8 cellular contexts compared by ENCODE assay signal in the genomic region with DNA sequence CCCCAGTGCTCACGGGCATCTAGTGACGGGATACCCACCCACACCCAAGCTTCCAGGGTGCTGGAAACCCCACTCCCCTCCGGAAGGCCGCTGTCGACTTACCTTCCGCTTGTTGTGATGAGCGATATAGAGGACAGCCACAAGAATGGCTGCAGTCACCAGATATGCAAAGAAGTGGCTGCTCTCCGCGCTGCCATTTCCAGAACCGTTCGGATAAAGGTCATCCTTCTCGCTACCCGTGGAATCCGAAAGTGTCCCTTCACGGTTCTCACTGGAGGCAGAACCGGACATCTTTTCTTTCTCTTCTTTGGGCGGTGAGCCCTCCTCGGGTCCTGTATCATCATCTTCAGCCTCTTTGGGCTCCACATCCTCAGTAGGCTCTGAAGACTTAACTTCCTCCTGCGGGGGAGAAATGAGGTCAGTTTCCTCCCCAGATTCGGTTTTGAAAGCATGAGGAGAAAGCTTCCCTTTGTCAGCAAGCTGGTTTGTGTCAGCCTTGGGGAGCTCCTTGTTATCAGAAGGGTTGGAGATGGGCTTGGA. TPM values are rescaled to one million over a fixed set of nuclear protein-coding genes. Genes with fewer than 3 reads are reported as not detected.
DNase-seq lines count a peak whose midpoint lies in the region; ATAC-seq, FAIRE-seq and TF ChIP-seq lines count a peak whose summit lies in the region.

No MANE protein-coding gene starts in this region.

- WGBS in neuronal stem cell (ENCODE audit: extremely low coverage in 2 of 2, insufficient read length in 2 of 2, insufficient replicate concordance in 1 of 2), 2 donors: no CpG with 5 or more reads among the region's 20 CpGs

- no peak overlapping the region for H2BK15ac ChIP-seq in neuronal stem cell (ENCODE audit: low read length)

- H3K27ac Mint-ChIP-seq in Calu3 (ENCODE audit: unreplicated experiment): peak overlapping the region; percentile 95

- no peak overlapping the region for H3K18ac ChIP-seq in neuronal stem cell (ENCODE audit: low read length)

- peaks cover 8% of the 10 kb centered on the region for H3K4me1 Mint-ChIP-seq in Calu3 (ENCODE audit: low read depth, unreplicated experiment)

- peak overlapping the region; percentile 89 for H3K4me3 Mint-ChIP-seq in Calu3 (ENCODE audit: low read depth, unreplicated experiment)

- TF ChIP-seq CTCF in Calu3 (IDR thresholded peaks at IDR 0.05; ENCODE audit: unreplicated experiment) (no peak), Loucy (conservative IDR thresholded peaks at IDR 0.05; ENCODE audit: low read length) (no peak), endothelial cell of umbilical vein (IDR thresholded peaks at IDR 0.05; ENCODE audit: extremely low read depth in 1 of 2, insufficient read depth in 1 of 2, low read depth in 1 of 2, low read length in 2 of 2) (no peak)

- peak overlapping the region; percentile 90 for H3K9ac ChIP-seq in Loucy (ENCODE audit: low read depth, low read length, poor library complexity, severe bottlenecking)
- H3K9ac ChIP-seq in endothelial cell of umbilical vein (replicated peaks; ENCODE audit: extremely low read depth, insufficient read depth, low read length): peak overlapping the region; percentile 98
- no peak overlapping the region for H3K9ac ChIP-seq in neuronal stem cell (ENCODE audit: low read depth, low read length, poor library complexity)

- peak overlapping the region; percentile 82 for H3K4me3 ChIP-seq in Loucy (ENCODE audit: low read length, poor library complexity, severe bottlenecking)
- peak overlapping the region; percentile 80 to 94 (median 82) for H3K4me3 ChIP-seq in endothelial cell of umbilical vein (replicated peaks in 1 of 3; ENCODE audit: insufficient read depth in 1 of 3, low read depth in 1 of 3, low read length in 3 of 3)
- H3K4me3 ChIP-seq in neuronal stem cell (ENCODE audit: low read length in 2 of 2): peak overlapping the region; percentile 74 to 93

- H3K79me1 ChIP-seq in neuronal stem cell (ENCODE audit: low read depth, low read length): peaks cover 9% of the 10 kb centered on the region

- no peak for DNase-seq in Calu3
- DNase-seq in activated CD4-positive, alpha-beta T cell treated with anti-CD3 and anti-CD28 coated beads, Interleukin-2, amount 50 U/mL, for 24 hours (ENCODE audit: low read depth in 1 of 2, low spot score in 1 of 2): peak; percentile 24 to 32
- DNase-seq in endothelial cell of umbilical vein (ENCODE audit: low read depth, low spot score): peak; percentile 49
- no peak for DNase-seq in neuronal stem cell (ENCODE audit: low spot score)
- no peak for DNase-seq in hepatic stellate cell (ENCODE audit: low spot score)
- no peak for DNase-seq in NCI-H510A (lab: John Stamatoyannopoulos, UW)

- peak; percentile 86 for FAIRE-seq in endothelial cell of umbilical vein (lab: Jason Lieb, UNC)

- H3K4me2 ChIP-seq in Loucy (ENCODE audit: low read depth, low read length, poor library complexity, severe bottlenecking) (peak overlapping the region; percentile 98), endothelial cell of umbilical vein (ENCODE audit: insufficient read depth, low read length) (peak overlapping the region; percentile 99), neuronal stem cell (ENCODE audit: insufficient read depth, low read length, poor library complexity, severe bottlenecking) (peak overlapping the region; percentile 95)

- no peaks in the 10 kb centered on the region for H3K9me2 ChIP-seq in Loucy (replicated peaks; ENCODE audit: low read depth, low read length)

- no peak overlapping the region for H2AK5ac ChIP-seq in neuronal stem cell (ENCODE audit: low read depth, low read length)

- H3K9me1 ChIP-seq in endothelial cell of umbilical vein (replicated peaks; ENCODE audit: control insufficient read depth, extremely low read depth, insufficient read depth, low read length): no peaks in the 10 kb centered on the region

- H2BK120ac ChIP-seq in neuronal stem cell (ENCODE audit: low read depth, low read length): no peak overlapping the region

- peaks cover 32% of the 10 kb centered on the region; the same call in 1 of the 2 replicates for H3K36me3 ChIP-seq in Loucy (ENCODE audit: insufficient read depth, low read length)
- H3K36me3 ChIP-seq in endothelial cell of umbilical vein (ENCODE audit: control insufficient read depth in 2 of 2, extremely low read depth in 1 of 2, insufficient read depth in 2 of 2, low read length in 2 of 2): peaks cover 14 to 21% of the 10 kb centered on the region in 2 experiments
- H3K36me3 ChIP-seq in neuronal stem cell (replicated peaks in 1 of 2; ENCODE audit: control insufficient read depth in 2 of 2, insufficient read depth in 2 of 2, low read length in 2 of 2): peaks cover 17 to 57% of the 10 kb centered on the region in 2 donors

- intact Hi-C loops in Calu3 (cut with micrococcal nuclease; ENCODE audit: unreplicated experiment): no loop called here
- intact Hi-C loops in endothelial cell of umbilical vein (cut with micrococcal nuclease): loop anchor here (5.0 kb wide), 1 partner anchor 211 kb away; a partner anchor contains a TSS

- no peak overlapping the region for H3K14ac ChIP-seq in neuronal stem cell (ENCODE audit: low read length)

- H3F3A ChIP-seq in Loucy (ENCODE audit: low read depth): no peaks in the 10 kb centered on the region

- no peaks in the 10 kb centered on the region for H3K9me3 Mint-ChIP-seq in Calu3 (ENCODE audit: low read depth, unreplicated experiment)

- peak overlapping the region; percentile 50 for H3K27ac ChIP-seq in endothelial cell of umbilical vein (ENCODE audit: insufficient read depth, low read depth, low read length)
- H3K27ac ChIP-seq in neuronal stem cell (replicated peaks; ENCODE audit: low read length): no peak overlapping the region

- H2BK12ac ChIP-seq in neuronal stem cell (ENCODE audit: low read length): no peak overlapping the region

- dilution Hi-C loops in endothelial cell of umbilical vein (cut with MboI; ENCODE audit: extremely low pct_ligation_motif_present, low sequenced_read_pairs): no loop called here

- H3K27me3 ChIP-seq in Loucy (ENCODE audit: insufficient read depth, low read length, poor library complexity, severe bottlenecking): no peaks in the 10 kb centered on the region
- H3K27me3 ChIP-seq in endothelial cell of umbilical vein (ENCODE audit: control insufficient read depth in 2 of 2, insufficient read depth in 2 of 2, low read length in 2 of 2): no peaks in the 10 kb centered on the region
- H3K27me3 ChIP-seq in neuronal stem cell (ENCODE audit: control insufficient read depth in 3 of 3, insufficient read depth in 3 of 3, low read depth in 1 of 3, low read length in 3 of 3): no peaks in the 10 kb centered on the region

- BruUV-seq in Calu3 (replicated peaks; lab: Mats Ljungman, UMichigan) (TSS peak; percentile 43), endothelial cell of umbilical vein (replicated peaks; lab: Mats Ljungman, UMichigan) (no TSS peak)

- no peak overlapping the region for H3K23ac ChIP-seq in neuronal stem cell (ENCODE audit: low read depth, low read length, poor library complexity)

- peaks cover 47% of the 10 kb centered on the region for H3K4me1 ChIP-seq in Loucy (ENCODE audit: insufficient read depth, low read length, poor library complexity, severe bottlenecking)
- peaks cover 29% of the 10 kb centered on the region for H3K4me1 ChIP-seq in endothelial cell of umbilical vein (ENCODE audit: control insufficient read depth, extremely low read depth, insufficient read depth, low read length)
- H3K4me1 ChIP-seq in neuronal stem cell (ENCODE audit: control insufficient read depth in 2 of 2, insufficient read depth in 1 of 2, low read depth in 1 of 2, low read length in 2 of 2): peaks cover 12 to 20% of the 10 kb centered on the region in 2 donors

- no peak overlapping the region for H3K4ac ChIP-seq in neuronal stem cell (ENCODE audit: low read length)

- POLR2A ChIA-PET in endothelial cell of umbilical vein (lab: Charles Lee): interaction anchor here (0.6 kb wide), 1 partner anchor 28 kb away, joined by 3 read pairs; a partner anchor contains a TSS

- H4K8ac ChIP-seq in neuronal stem cell (ENCODE audit: low read depth, low read length): no peak overlapping the region

- peak; percentile 45 for TF ChIP-seq POLR2A in endothelial cell of umbilical vein (IDR thresholded peaks at IDR 0.05; ENCODE audit: low read depth, low read length)

- peak; percentile 52 for ATAC-seq in GM21528 (IDR thresholded peaks at IDR 0.05; ENCODE audit: low FRiP score, unreplicated experiment)

- H3K9me3 ChIP-seq in Loucy (ENCODE audit: insufficient read depth, low read depth, low read length) (no peaks in the 10 kb centered on the region), endothelial cell of umbilical vein (replicated peaks; ENCODE audit: control insufficient read depth, insufficient read depth, low read length) (no peaks in the 10 kb centered on the region), neuronal stem cell (replicated peaks in 1 of 2; ENCODE audit: control insufficient read depth in 2 of 2, insufficient read depth in 1 of 2, low read depth in 1 of 2, low read length in 2 of 2) (no peaks in the 10 kb centered on the region)

- H2AFZ ChIP-seq in Loucy (ENCODE audit: low read length) (no peak overlapping the region), endothelial cell of umbilical vein (ENCODE audit: low read depth, low read length) (no peak overlapping the region), neuronal stem cell (ENCODE audit: low read length) (no peak overlapping the region)

- no peak overlapping the region for H2BK5ac ChIP-seq in neuronal stem cell (ENCODE audit: low read length)

- H4K20me1 ChIP-seq in Loucy (ENCODE audit: insufficient read depth, low read length, poor library complexity, severe bottlenecking) (peaks cover 58% of the 10 kb centered on the region), endothelial cell of umbilical vein (replicated peaks; ENCODE audit: control insufficient read depth, extremely low read depth, insufficient read depth, low read length) (peaks cover 4% of the 10 kb centered on the region)

- no peak overlapping the region for H4K91ac ChIP-seq in neuronal stem cell (ENCODE audit: low read depth, low read length, poor library complexity)

- H3K36me3 Mint-ChIP-seq in Calu3 (ENCODE audit: insufficient read depth, unreplicated experiment): peaks cover 75% of the 10 kb centered on the region

- H3K79me2 ChIP-seq in Loucy (ENCODE audit: insufficient read depth, low read length) (peaks cover 73% of the 10 kb centered on the region), endothelial cell of umbilical vein (ENCODE audit: control insufficient read depth, insufficient read depth, low read length) (peaks cover 60% of the 10 kb centered on the region)

- CTCF ChIA-PET in Calu3 (lab: Charles Lee): interaction anchor here (0.7 kb wide), 1 partner anchor 529 kb away, joined by 3 read pairs; no protein-coding TSS in a partner anchor
- CTCF ChIA-PET in endothelial cell of umbilical vein (lab: Charles Lee): interaction anchor here (1.0 to 1.9 kb wide), 5 partner anchors 9 to 309 kb away, joined by 3 to 5 read pairs (median 4); no protein-coding TSS in a partner anchor

- no peaks in the 10 kb centered on the region for H3K27me3 Mint-ChIP-seq in Calu3 (ENCODE audit: unreplicated experiment)

RNA-seq across cellular contexts. Expression of a gene that starts 1.3 kb away (rescaled TPM):
- total RNA-seq in Calu3 (2022) (154 and 171 TPM in 2 replicates), endothelial cell of umbilical vein (119 and 140 TPM in 2 replicates)
- polyA plus RNA-seq in endothelial cell of umbilical vein: 98.2 and 112 TPM in 2 replicates
- 86.8 and 91.6 TPM in 2 replicates for polyA plus RNA-seq in endothelial cell of umbilical vein (2011; cell fraction: cytosol; rRNA removed)
- 82.2 and 88.7 TPM in 2 replicates for polyA plus RNA-seq in endothelial cell of umbilical vein (2011; cell fraction: nucleus; rRNA removed)
- 89.2 and 114 TPM in 2 replicates for polyA plus RNA-seq in endothelial cell of umbilical vein (2012)
- 106 and 108 TPM in 2 replicates for polyA minus RNA-seq in endothelial cell of umbilical vein
- polyA minus RNA-seq in endothelial cell of umbilical vein (2011; cell fraction: cytosol; rRNA and poly(A)+ RNA removed): 22.9 TPM
- polyA minus RNA-seq in endothelial cell of umbilical vein (2011; cell fraction: nucleus; rRNA and poly(A)+ RNA removed): 46.7 and 55.1 TPM in 2 replicates
- 24.7 TPM for polyA plus RNA-seq in neuronal stem cell (2013, experiment 1 of 2)
- 25.4 TPM for polyA plus RNA-seq in neuronal stem cell (2013, experiment 2 of 2)

RNA-seq across cellular contexts. Expression of a gene that starts 27.9 kb away (rescaled TPM):
- total RNA-seq in Calu3 (2022) (40.6 and 47.2 TPM in 2 replicates), endothelial cell of umbilical vein (49.9 and 59.1 TPM in 2 replicates)
- 41.6 and 43.8 TPM in 2 replicates for polyA plus RNA-seq in endothelial cell of umbilical vein
- 34.0 and 34.2 TPM in 2 replicates for polyA plus RNA-seq in endothelial cell of umbilical vein (2011; cell fraction: cytosol; rRNA removed)
- polyA plus RNA-seq in endothelial cell of umbilical vein (2011; cell fraction: nucleus; rRNA removed): 68.0 and 72.2 TPM in 2 replicates
- 48.5 and 49.9 TPM in 2 replicates for polyA plus RNA-seq in endothelial cell of umbilical vein (2012)
- polyA minus RNA-seq in endothelial cell of umbilical vein: 67.8 and 69.2 TPM in 2 replicates
- 46.1 TPM for polyA minus RNA-seq in endothelial cell of umbilical vein (2011; cell fraction: cytosol; rRNA and poly(A)+ RNA removed)
- polyA minus RNA-seq in endothelial cell of umbilical vein (2011; cell fraction: nucleus; rRNA and poly(A)+ RNA removed): 23.1 and 23.3 TPM in 2 replicates
- polyA plus RNA-seq in neuronal stem cell (2013, experiment 1 of 2): 7.8 TPM
- polyA plus RNA-seq in neuronal stem cell (2013, experiment 2 of 2): 8.5 TPM

RNA-seq across cellular contexts. Expression of a gene that starts 28.1 kb away (rescaled TPM):
- total RNA-seq in Calu3 (2022) (12.9 and 15.5 TPM in 2 replicates), endothelial cell of umbilical vein (12.3 and 18.5 TPM in 2 replicates)
- polyA plus RNA-seq in endothelial cell of umbilical vein: 22.0 and 22.4 TPM in 2 replicates
- 15.9 and 17.7 TPM in 2 replicates for polyA plus RNA-seq in endothelial cell of umbilical vein (2011; cell fraction: cytosol; rRNA removed)
- polyA plus RNA-seq in endothelial cell of umbilical vein (2011; cell fraction: nucleus; rRNA removed): 102 and 108 TPM in 2 replicates
- polyA plus RNA-seq in endothelial cell of umbilical vein (2012): 13.4 and 14.7 TPM in 2 replicates
- 21.5 and 23.2 TPM in 2 replicates for polyA minus RNA-seq in endothelial cell of umbilical vein
- polyA minus RNA-seq in endothelial cell of umbilical vein (2011; cell fraction: cytosol; rRNA and poly(A)+ RNA removed): 2.0 TPM
- polyA minus RNA-seq in endothelial cell of umbilical vein (2011; cell fraction: nucleus; rRNA and poly(A)+ RNA removed): 19.7 and 26.7 TPM in 2 replicates
- polyA plus RNA-seq in neuronal stem cell (2013, experiment 1 of 2): 14.0 TPM
- 13.1 TPM for polyA plus RNA-seq in neuronal stem cell (2013, experiment 2 of 2)

Comparison
In these comparisons a context has a peak if more than half of its experiments do, and no peak if none do; other contexts are left out.
1. DNase-seq: peak in activated CD4-positive, alpha-beta T cell treated with anti-CD3 and anti-CD28 coated beads, Interleukin-2, amount 50 U/mL, for 24 hours (2 of 2) and endothelial cell of umbilical vein (single experiment); none in Calu3 (single experiment), neuronal stem cell (single experiment), hepatic stellate cell (single experiment) and NCI-H510A (single experiment).
2. Peak in every context shown above with its lines, with median percentiles within 50 percentile points of each other: H3K4me2 ChIP-seq and H3K4me3 ChIP-seq.